In genomic region chr3:46576-46975, GRCh38 we compare ENCODE assay signal across 20 cellular contexts.
"Had no signal": no experiment of that assay in that cellular context is flagged by ENCODE, and none has a peak within 500 bp of the region (broad histone marks: within the 10 kb centered on the region; RNA-seq: fewer than 3 reads in every experiment).

No MANE protein-coding gene starts in this region.

- FAIRE-seq: RCC 7860 had no signal

- DNase-seq: IMR-90, KG1, MM.1S, NCI-H1092 treated with DMSO at 0.1 percent for 48 hours, NCI-H1436, NCI-H187, NCI-H2029, NCI-H2081 treated with DMSO at 0.1 percent for 48 hours, NCI-H2171, NCI-H226, NCI-H446, NCI-H510A, NCI-H524 treated with DMSO at 0.1 percent for 48 hours, NCI-H69, NCI-H774, RPMI8226, SHP77 treated with DMSO at 0.1 percent for 48 hours, SJCRH30 had no signal

- ATAC-seq: SK-N-SH treated with all-trans-retinoic acid at 6 μM for 48 hours had no signal

- H3K27ac ChIP-seq: SJCRH30 had no signal

- H3K27me3 ChIP-seq: SJCRH30 had no signal

- H3K36me3 ChIP-seq: SJCRH30 had no signal

- H3K4me1 ChIP-seq: SJCRH30 had no signal

- H3K9me3 ChIP-seq: SJCRH30 had no signal

- H3K4me3 ChIP-seq: SJCRH30 had no signal
